ENCODE assay signal across 1 cellular context in genomic region chr3:160133757-160134156, GRCh38.
TF ChIP-seq lines count a peak whose summit lies in the region.

No MANE protein-coding gene starts in this region.

TF ChIP-seq in A549, 52 proteins besides CTCF, POLR2A, EP300 and RAD21 (continued from another document):
- peak; percentile 58 for TF ChIP-seq REST (IDR thresholded peaks at IDR 0.05)
- no peak for TF ChIP-seq JUNB (IDR thresholded peaks at IDR 0.05)
- TF ChIP-seq E2F6 (IDR thresholded peaks at IDR 0.05; ENCODE audit: borderline replicate concordance, low read depth) = no peak
